In genomic region chr5:123813937-123814624, GRCh38 we compare ENCODE assay signal across 8 cellular contexts.
DNase-seq lines count a peak whose midpoint lies in the region; ATAC-seq lines count a peak whose summit lies in the region.

No MANE protein-coding gene starts in this region.

- 74% methylated on average over 10 of the region's 10 CpGs for WGBS in HUES64

- DNase-seq in COR-L47 (lab: John Stamatoyannopoulos, UW): peak; percentile 34
- peak; percentile 43 to 68 for DNase-seq in SJCRH30
- no peak for DNase-seq in left ventricle myocardium superior
- no peak for DNase-seq in RPMI8226

- H3K4me1 ChIP-seq in HUES64 (ENCODE audit: insufficient read depth, low read length) (peaks cover 65% of the 10 kb centered on the region), SJCRH30 (peaks cover 63% of the 10 kb centered on the region)

- intact Hi-C loops in left ventricle myocardium superior (cut with micrococcal nuclease): no loop called here

- no peak overlapping the region for H3K4me3 ChIP-seq in HUES64 (ENCODE audit: low read length)
- peak overlapping the region; percentile 45 for H3K4me3 ChIP-seq in SJCRH30

- H3K27me3 ChIP-seq in HUES64 (ENCODE audit: insufficient read depth, low read length): no peaks in the 10 kb centered on the region
- H3K27me3 ChIP-seq in SJCRH30: no peaks in the 10 kb centered on the region

- no peak overlapping the region for H3K9ac ChIP-seq in HUES64 (ENCODE audit: low read depth, low read length)

- ATAC-seq in left ventricle myocardium superior (peak; percentile 58), HG03521 (IDR thresholded peaks at IDR 0.05; ENCODE audit: unreplicated experiment) (no peak), HG02798 (IDR thresholded peaks at IDR 0.05; ENCODE audit: poor library complexity, unreplicated experiment) (no peak), HG02973 (IDR thresholded peaks at IDR 0.05; ENCODE audit: unreplicated experiment) (no peak)

- peak overlapping the region; percentile 76; the same call in 1 of the 2 replicates for H3K27ac ChIP-seq in HUES64 (ENCODE audit: low read depth, low read length)
- H3K27ac ChIP-seq in SJCRH30: peak overlapping the region; percentile 83

- no peaks in the 10 kb centered on the region for H3K36me3 ChIP-seq in HUES64 (ENCODE audit: insufficient read depth, low read length)
- H3K36me3 ChIP-seq in SJCRH30: no peaks in the 10 kb centered on the region

- H3K9me3 ChIP-seq in HUES64 (ENCODE audit: insufficient read depth, low read depth, low read length) (no peaks in the 10 kb centered on the region), SJCRH30 (replicated peaks) (no peaks in the 10 kb centered on the region)

Comparison
In these comparisons a context has a peak if more than half of its experiments do, and no peak if none do; other contexts are left out.
1. DNase-seq: peak in COR-L47 (single experiment) and SJCRH30 (2 of 2); none in left ventricle myocardium superior (single experiment) and RPMI8226 (single experiment).